Comparison of ENCODE assay signal across 2 cellular contexts in genomic region chr3:85252686-85253085, GRCh38.
TF ChIP-seq lines count a peak whose summit lies in the region.

No MANE protein-coding gene starts in this region.

TF ChIP-seq in HepG2, 621 proteins besides CTCF, POLR2A, EP300 and RAD21:
- TF ChIP-seq, protein P1, sequence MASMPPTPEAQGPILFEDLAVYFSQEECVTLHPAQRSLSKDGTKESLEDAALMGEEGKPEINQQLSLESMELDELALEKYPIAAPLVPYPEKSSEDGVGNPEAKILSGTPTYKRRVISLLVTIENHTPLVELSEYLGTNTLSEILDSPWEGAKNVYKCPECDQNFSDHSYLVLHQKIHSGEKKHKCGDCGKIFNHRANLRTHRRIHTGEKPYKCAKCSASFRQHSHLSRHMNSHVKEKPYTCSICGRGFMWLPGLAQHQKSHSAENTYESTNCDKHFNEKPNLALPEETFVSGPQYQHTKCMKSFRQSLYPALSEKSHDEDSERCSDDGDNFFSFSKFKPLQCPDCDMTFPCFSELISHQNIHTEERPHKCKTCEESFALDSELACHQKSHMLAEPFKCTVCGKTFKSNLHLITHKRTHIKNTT (CRISPR knock-in tag; IDR thresholded peaks at IDR 0.05), result no peak
- TF ChIP-seq ATF7 (IDR thresholded peaks at IDR 0.05), result peak; percentile 93
- TF ChIP-seq ATF7 (CRISPR knock-in tag; IDR thresholded peaks at IDR 0.05), result no peak

TF ChIP-seq in HEK293T, 16 proteins besides CTCF, POLR2A, EP300 and RAD21:
- TF ChIP-seq, protein P2, sequence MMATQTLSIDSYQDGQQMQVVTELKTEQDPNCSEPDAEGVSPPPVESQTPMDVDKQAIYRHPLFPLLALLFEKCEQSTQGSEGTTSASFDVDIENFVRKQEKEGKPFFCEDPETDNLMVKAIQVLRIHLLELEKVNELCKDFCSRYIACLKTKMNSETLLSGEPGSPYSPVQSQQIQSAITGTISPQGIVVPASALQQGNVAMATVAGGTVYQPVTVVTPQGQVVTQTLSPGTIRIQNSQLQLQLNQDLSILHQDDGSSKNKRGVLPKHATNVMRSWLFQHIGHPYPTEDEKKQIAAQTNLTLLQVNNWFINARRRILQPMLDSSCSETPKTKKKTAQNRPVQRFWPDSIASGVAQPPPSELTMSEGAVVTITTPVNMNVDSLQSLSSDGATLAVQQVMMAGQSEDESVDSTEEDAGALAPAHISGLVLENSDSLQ (IDR thresholded peaks at IDR 0.05), result peak; percentile 84
- TF ChIP-seq ELF4 (IDR thresholded peaks at IDR 0.05) (no peak), LEF1 (IDR thresholded peaks at IDR 0.05; ENCODE audit: borderline replicate concordance) (no peak), BHLHE40 (IDR thresholded peaks at IDR 0.05; ENCODE audit: borderline replicate concordance) (no peak)
